In genomic region chr2:95346236-95346737, GRCh38 we compare ENCODE assay signal across 8 cellular contexts. TPM values are rescaled to one million over a fixed set of nuclear protein-coding genes. Genes with fewer than 3 reads are reported as not detected.
DNase-seq lines count a peak whose midpoint lies in the region; FAIRE-seq and TF ChIP-seq lines count a peak whose summit lies in the region.

No MANE protein-coding gene starts in this region.

- intact Hi-C loops in dorsolateral prefrontal cortex (cut with DNase I) = no loop called here
- intact Hi-C loops in lower leg skin (cut with DNase I; ENCODE audit: low total_unique reads) = no loop called here

- WGBS in lower leg skin, 2 donors = 0 to 1% methylated on average over 3 to 36 of the region's 87 CpGs

- H3K27me3 ChIP-seq in MG63 (no peaks in the 10 kb centered on the region), dorsolateral prefrontal cortex (peaks cover 0 to 2% (median 0%) of the 10 kb centered on the region in 45 donors)

- H3K27ac ChIP-seq in dorsolateral prefrontal cortex = peak overlapping the region in 10 of 59 donors; percentile 24 to 77 (median 60)

- TF ChIP-seq POLR2A in lower leg skin (IDR thresholded peaks at IDR 0.05) = no peak

- peak; percentile 70 for FAIRE-seq in urothelium cell line (lab: Jason Lieb, UNC)

- no peak for TF ChIP-seq CTCF in dorsolateral prefrontal cortex (IDR thresholded peaks at IDR 0.05 in 54 of 56, conservative IDR thresholded peaks at IDR 0.05 in 2 of 56; ENCODE audit: low read depth in 1 of 56, partially characterized antibody in 56 of 56)
- TF ChIP-seq CTCF in lower leg skin (IDR thresholded peaks at IDR 0.05) = no peak

- peak overlapping the region; percentile 61 for H3K4me3 ChIP-seq in MG63
- peak overlapping the region; percentile 37 to 77 (median 65) for H3K4me3 ChIP-seq in dorsolateral prefrontal cortex
- peak overlapping the region; percentile 46 for H3K4me3 ChIP-seq in lower leg skin (ENCODE audit: low read depth, poor library complexity, severe bottlenecking)

- H3K9me3 ChIP-seq in MG63 = no peaks in the 10 kb centered on the region

- DNase-seq in NCI-H1417 (lab: John Stamatoyannopoulos, UW) (peak in 2 of 3 experiments; percentile 4 to 36), NCI-H1417 treated with DMSO at 0.1 percent for 48 hours (lab: John Stamatoyannopoulos, UW) (no peak), MG63 (peak; percentile 83), dorsolateral prefrontal cortex (peak in 5 of 10 donors; percentile 7 to 49 (median 26)), lower leg skin (ENCODE audit: low spot score in 2 of 2) (peak in 1 of 2 donors; percentile 88), urothelium cell line (ENCODE audit: low spot score) (peak; percentile 94), inferior parietal cortex (ENCODE audit: extremely low spot score) (no peak), NAMALWA (ENCODE audit: low spot score) (no peak)

- H3K36me3 ChIP-seq in MG63 = no peaks in the 10 kb centered on the region

RNA-seq across cellular contexts. Expression of gene KCNIP3, which starts 49.1 kb away (rescaled TPM):
- 7.7 and 14.1 TPM in 2 replicates for total RNA-seq in MG63 (2014; rRNA removed; shearing (Covaris generic); ENCODE audit: low replicate concordance)
- total RNA-seq in dorsolateral prefrontal cortex = 100 to 1,000 TPM in 1 of 120 experiments, 10 to 100 TPM in 119; 28.2 to 102 (median 60.5) TPM
- total RNA-seq in lower leg skin = 10 to 100 TPM in 2 of 4 donors, 1 to 10 TPM in 2; 5.2 to 20.4 (median 11.4) TPM

RNA-seq across cellular contexts. Expression of gene FAHD2A, which starts 56.2 kb away (rescaled TPM):
- total RNA-seq in MG63 (2014; rRNA removed; shearing (Covaris generic); ENCODE audit: low replicate concordance) = 36.3 and 44.3 TPM in 2 replicates
- total RNA-seq in dorsolateral prefrontal cortex (10 to 100 TPM; 30.4 to 74.2 (median 51.8) TPM), lower leg skin (10 to 100 TPM; 22.8 to 36.2 (median 23.6) TPM)

Comparison
In these comparisons a context has a peak if more than half of its experiments do, and no peak if none do; other contexts are left out.
1. DNase-seq: peak in NCI-H1417 (2 of 3), MG63 (single experiment) and urothelium cell line (single experiment); none in NCI-H1417 treated with DMSO at 0.1 percent for 48 hours (single experiment), inferior parietal cortex (single experiment) and NAMALWA (single experiment).
2. Peak in every context shown above with its lines, with median percentiles within 50 percentile points of each other: H3K4me3 ChIP-seq.